11 cellular contexts compared by ENCODE assay signal in genomic region chr11:93727985-93728791, GRCh38. TPM values are rescaled to one million over a fixed set of nuclear protein-coding genes. Genes with fewer than 3 reads are reported as not detected.
A peak's percentile ranks its signal among the peaks of the same experiment; 100 is the strongest.
DNase-seq lines count a peak whose midpoint lies in the region; ATAC-seq and TF ChIP-seq lines count a peak whose summit lies in the region.
"Had no signal": no experiment of that assay in that cellular context is flagged by ENCODE, and none has a peak within 500 bp of the region (broad histone marks: within the 10 kb centered on the region; RNA-seq: fewer than 3 reads in every experiment).

No MANE protein-coding gene starts in this region.

- CTCF ChIA-PET in CD4-positive, alpha-beta T cell (lab: Charles Lee), result interaction anchor here (1.8 kb wide), 1 partner anchor 13 kb away, joined by 4 read pairs; the partner anchor contains the start of genes C11orf54 and TAF1D
- CTCF ChIA-PET in WTC11 (lab: Charles Lee), result no interaction called here

- H3K79me2 ChIP-seq in GM23248 (ENCODE audit: insufficient read depth) (peaks cover 7% of the 10 kb centered on the region; the same call in 1 of the 2 replicates), osteoblast (ENCODE audit: insufficient read depth, low read length) (no peaks in the 10 kb centered on the region)

- H4K20me1 ChIP-seq in GM23248 (ENCODE audit: insufficient read depth), result no peaks in the 10 kb centered on the region; the same call in 1 of the 2 replicates
- H4K20me1 ChIP-seq in osteoblast (ENCODE audit: insufficient read depth, low read length), result peaks cover 11% of the 10 kb centered on the region

- H3K27me3 ChIP-seq in CD4-positive, alpha-beta T cell (ENCODE audit: control insufficient read depth, insufficient read depth, low read length), result no peaks in the 10 kb centered on the region
- H3K27me3 ChIP-seq in GM23248 (replicated peaks; ENCODE audit: insufficient read depth) (no peaks in the 10 kb centered on the region), osteoblast (ENCODE audit: insufficient read depth, low read length) (no peaks in the 10 kb centered on the region)
- H3K27me3 ChIP-seq: Peyer's patch had no signal

- POLR2A ChIA-PET in CD4-positive, alpha-beta T cell (lab: Charles Lee), result interaction anchor here (1.1 to 5.2 kb wide), 3 partner anchors 10 to 13 kb away, joined by 3 to 34 read pairs (median 4); partner anchors contain the start of genes C11orf54 and TAF1D
- POLR2A ChIA-PET in WTC11 (lab: Charles Lee), result interaction anchor here (0.7 to 2.4 kb wide), 3 partner anchors 12 to 56 kb away, joined by 3 to 15 read pairs (median 7); partner anchors contain the start of genes C11orf54, MED17 and TAF1D

- H3K27ac ChIP-seq in CD4-positive, alpha-beta T cell (ENCODE audit: low read depth, low read length), result no peak overlapping the region
- H3K27ac ChIP-seq in GM23248, result peak overlapping the region; percentile 5; the same call in 1 of the 2 replicates
- no peak overlapping the region for H3K27ac ChIP-seq in osteoblast (ENCODE audit: low read depth, low read length)
- H3K27ac ChIP-seq: Peyer's patch had no signal

- ATAC-seq in CD4-positive, alpha-beta T cell (ENCODE audit: poor library complexity), result no peak
- peak; percentile 8 for ATAC-seq in WTC11
- no peak for ATAC-seq in GM19397 (IDR thresholded peaks at IDR 0.05; ENCODE audit: unreplicated experiment)

- DNase-seq in CD4-positive, alpha-beta T cell, result no peak
- DNase-seq in GM23248, result no peak
- no peak for DNase-seq in WTC11 (ENCODE audit: low spot score)
- DNase-seq in fibroblast of villous mesenchyme (ENCODE audit: low read depth), result peak; percentile 75
- no peak for DNase-seq in COR-L47 (lab: John Stamatoyannopoulos, UW)
- no peak for DNase-seq in osteoblast (ENCODE audit: insufficient read length, low spot score, missing footprints)
- no peak for DNase-seq in stimulated activated CD4-positive, alpha-beta T cell treated with anti-CD3 and anti-CD28 coated beads, Interleukin-12 subunit alpha, Interleukin-12 subunit beta, amount 100 ng/mL, for 4 hours
- DNase-seq: effector memory CD4-positive, alpha-beta T cell; NCI-H1417; Peyer's patch had no signal

- H3K4me3 ChIP-seq in GM23248 (no peak overlapping the region), fibroblast of villous mesenchyme (ENCODE audit: low read depth, low read length) (no peak overlapping the region), osteoblast (ENCODE audit: insufficient read depth, low read length) (no peak overlapping the region)
- H3K4me3 ChIP-seq: Peyer's patch had no signal

- peaks cover 91% of the 10 kb centered on the region for H3F3A ChIP-seq in GM23248 (ENCODE audit: insufficient read depth)

- H3K27ac Mint-ChIP-seq in CD4-positive, alpha-beta T cell, result peak overlapping the region; percentile 63
- H3K27ac Mint-ChIP-seq in WTC11, result peak overlapping the region; percentile 93

- in situ Hi-C loops in GM23248 (cut with MboI), result no loop called here

- H3K9me2 ChIP-seq in GM23248 (ENCODE audit: insufficient read depth), result no peaks in the 10 kb centered on the region

- WGBS in GM23248 (ENCODE audit: low coverage in 1 of 2, low lambda C conversion rate in 2 of 2, missing lambda C conversion rate in 2 of 2), 2 experiments, result 25 to 26% methylated on average over 4 of the region's 4 CpGs

- no peak overlapping the region for H3K9ac ChIP-seq in GM23248

- no peaks in the 10 kb centered on the region for H3K9me3 ChIP-seq in CD4-positive, alpha-beta T cell (ENCODE audit: control insufficient read depth, low read length)
- H3K9me3 ChIP-seq in GM23248 (ENCODE audit: low read depth), result no peaks in the 10 kb centered on the region
- no peaks in the 10 kb centered on the region for H3K9me3 ChIP-seq in osteoblast (ENCODE audit: low read depth, low read length)
- H3K9me3 ChIP-seq: Peyer's patch had no signal

- no peak for TF ChIP-seq CTCF in CD4-positive, alpha-beta T cell (IDR thresholded peaks at IDR 0.05)
- TF ChIP-seq CTCF in WTC11 (IDR thresholded peaks at IDR 0.05) (no peak), fibroblast of villous mesenchyme (IDR thresholded peaks at IDR 0.05; ENCODE audit: insufficient read depth, low read depth, low read length) (no peak), osteoblast (IDR thresholded peaks at IDR 0.05; ENCODE audit: extremely low read depth, low read depth, low read length) (no peak)

- intact Hi-C loops in CD4-positive, alpha-beta T cell (cut with DNase I, micrococcal nuclease), result no loop called here

- H3K4me2 ChIP-seq in GM23248 (ENCODE audit: unreplicated experiment) (no peak overlapping the region), osteoblast (ENCODE audit: insufficient read depth, low read length) (no peak overlapping the region)

- peaks cover 17% of the 10 kb centered on the region for H3K4me1 Mint-ChIP-seq in CD4-positive, alpha-beta T cell (ENCODE audit: low read depth)
- H3K4me1 Mint-ChIP-seq in WTC11, result no peaks in the 10 kb centered on the region

- H3K27me3 Mint-ChIP-seq in CD4-positive, alpha-beta T cell, result no peaks in the 10 kb centered on the region
- H3K27me3 Mint-ChIP-seq in WTC11 (ENCODE audit: low read depth), result no peaks in the 10 kb centered on the region

- H3K36me3 ChIP-seq in GM23248 (ENCODE audit: low read depth) (peaks cover 59% of the 10 kb centered on the region), osteoblast (ENCODE audit: insufficient read depth, low read length) (peaks cover 66% of the 10 kb centered on the region)

- H2AFZ ChIP-seq in GM23248 (no peak overlapping the region), osteoblast (ENCODE audit: low read length) (no peak overlapping the region)

- H3K4me1 ChIP-seq in GM23248 (ENCODE audit: insufficient read depth), result no peaks in the 10 kb centered on the region
- no peaks in the 10 kb centered on the region for H3K4me1 ChIP-seq in osteoblast (ENCODE audit: insufficient read depth, low read length)
- H3K4me1 ChIP-seq: Peyer's patch had no signal

- H3K9me3 Mint-ChIP-seq in CD4-positive, alpha-beta T cell, result no peaks in the 10 kb centered on the region
- no peaks in the 10 kb centered on the region for H3K9me3 Mint-ChIP-seq in WTC11

- peaks cover 82% of the 10 kb centered on the region for H3K36me3 Mint-ChIP-seq in CD4-positive, alpha-beta T cell (ENCODE audit: low read depth)
- peaks cover 76% of the 10 kb centered on the region for H3K36me3 Mint-ChIP-seq in WTC11

- no peak overlapping the region for H3K4me3 Mint-ChIP-seq in CD4-positive, alpha-beta T cell
- no peak overlapping the region for H3K4me3 Mint-ChIP-seq in WTC11

TF ChIP-seq in WTC11, 78 proteins besides CTCF, POLR2A, EP300 and RAD21 (continues in another document):
- TF ChIP-seq ZNF416 (CRISPR knock-in tag; IDR thresholded peaks at IDR 0.05), result peak; percentile 64; the same call in 1 of the 2 replicates
- no peak for TF ChIP-seq FOXJ3 (CRISPR knock-in tag; IDR thresholded peaks at IDR 0.05; ENCODE audit: borderline replicate concordance)
- no peak for TF ChIP-seq TEAD1 (CRISPR knock-in tag; IDR thresholded peaks at IDR 0.05)
- no peak for TF ChIP-seq ATF3 (CRISPR knock-in tag; conservative IDR thresholded peaks at IDR 0.05)
- TF ChIP-seq PRRX2 (CRISPR knock-in tag; IDR thresholded peaks at IDR 0.05), result peak; percentile 75; the same call in 1 of the 2 replicates
- no peak for TF ChIP-seq ZNF263 (CRISPR knock-in tag; IDR thresholded peaks at IDR 0.05; ENCODE audit: low read depth)
- TF ChIP-seq ZNF425 (CRISPR knock-in tag; conservative IDR thresholded peaks at IDR 0.05), result peak; percentile 53
- TF ChIP-seq RELA (CRISPR knock-in tag; IDR thresholded peaks at IDR 0.05; ENCODE audit: borderline replicate concordance), result no peak
- TF ChIP-seq NFATC4 (CRISPR knock-in tag; IDR thresholded peaks at IDR 0.05), result peak; percentile 90

RNA-seq across cellular contexts. Expression of gene TAF1D, which starts 13.1 kb away (rescaled TPM):
- 100 to 1,000 TPM; 161 to 173 TPM for total RNA-seq in CD4-positive, alpha-beta T cell
- total RNA-seq in GM23248 (2014; rRNA removed; shearing (Covaris generic)), result 124 and 127 TPM in 2 replicates
- polyA plus RNA-seq in GM23248 (2016; fragmentation: Nextera tagmentation; extraction: Ambion mirVana), result 48.0 and 60.7 TPM in 2 replicates
- total RNA-seq in WTC11 (2021) (173 to 223 TPM (median 185 TPM) in 3 replicates), fibroblast of villous mesenchyme (111 and 181 TPM in 2 replicates), osteoblast (119 and 126 TPM in 2 replicates)

RNA-seq across cellular contexts. Expression of gene C11orf54, which starts 13.3 kb away (rescaled TPM):
- total RNA-seq in CD4-positive, alpha-beta T cell, result 1 to 10 TPM; 6.8 to 8.0 TPM
- 12.5 and 13.7 TPM in 2 replicates for total RNA-seq in GM23248 (2014; rRNA removed; shearing (Covaris generic))
- polyA plus RNA-seq in GM23248 (2016; fragmentation: Nextera tagmentation; extraction: Ambion mirVana), result 13.5 and 16.1 TPM in 2 replicates
- total RNA-seq in WTC11 (2021), result 24.5 to 25.4 TPM (median 25.3 TPM) in 3 replicates
- total RNA-seq in fibroblast of villous mesenchyme, result 10.0 and 13.8 TPM in 2 replicates
- total RNA-seq in osteoblast, result 17.7 and 20.9 TPM in 2 replicates

RNA-seq across cellular contexts. Expression of gene MED17, which starts 55.9 kb away (rescaled TPM):
- 10 to 100 TPM; 63.1 to 63.6 TPM for total RNA-seq in CD4-positive, alpha-beta T cell
- 22.4 and 25.4 TPM in 2 replicates for total RNA-seq in GM23248 (2014; rRNA removed; shearing (Covaris generic))
- polyA plus RNA-seq in GM23248 (2016; fragmentation: Nextera tagmentation; extraction: Ambion mirVana), result 19.5 and 22.2 TPM in 2 replicates
- total RNA-seq in WTC11 (2021), result 25.3 to 30.5 TPM (median 29.6 TPM) in 3 replicates
- 26.4 and 39.3 TPM in 2 replicates for total RNA-seq in fibroblast of villous mesenchyme
- total RNA-seq in osteoblast, result 30.4 and 32.6 TPM in 2 replicates
